Comparison of ENCODE assay signal across 9 cellular contexts in the genomic region with DNA sequence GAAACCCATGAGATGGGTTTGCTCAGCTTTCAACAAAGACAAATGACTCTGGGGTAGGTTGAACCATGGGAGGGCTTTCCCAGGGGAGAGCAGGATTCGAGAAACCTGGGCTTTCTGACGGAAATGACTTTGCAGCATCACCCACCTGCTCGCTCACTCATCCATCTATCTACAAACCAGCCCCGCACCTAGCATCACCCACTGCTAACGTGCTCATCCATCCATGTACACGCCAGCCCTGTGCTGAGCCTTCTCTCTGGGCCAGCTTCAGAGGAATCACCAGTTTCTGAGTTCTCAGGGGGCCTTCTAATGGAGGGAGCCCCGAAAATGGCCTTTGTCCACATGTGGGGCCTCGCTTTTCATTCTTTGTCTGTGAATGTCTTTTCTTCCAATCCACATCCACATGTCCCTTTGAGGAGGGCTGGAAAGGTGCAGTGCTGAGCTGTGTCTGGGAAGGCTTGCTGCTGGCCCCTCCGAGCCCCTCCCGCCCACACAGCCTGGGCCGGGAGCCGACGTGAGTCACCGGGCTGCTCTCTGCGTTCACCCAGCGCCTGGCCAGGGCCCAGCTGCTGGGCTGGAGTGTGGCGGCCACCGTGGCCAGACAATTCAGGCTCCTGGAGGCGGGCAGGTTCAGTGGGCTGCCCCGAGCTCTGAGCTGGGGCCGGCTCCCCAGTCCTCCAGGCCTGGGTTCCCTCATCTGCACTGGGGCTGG. TPM values are rescaled to one million over a fixed set of nuclear protein-coding genes. Genes with fewer than 3 reads are reported as not detected.
DNase-seq lines count a peak whose midpoint lies in the region; ATAC-seq, FAIRE-seq and TF ChIP-seq lines count a peak whose summit lies in the region.
"Had no signal": no experiment of that assay in that cellular context is flagged by ENCODE, and none has a peak within 500 bp of the region (broad histone marks: within the 10 kb centered on the region; RNA-seq: fewer than 3 reads in every experiment).

No MANE protein-coding gene starts in this region.

- H3K4me1 ChIP-seq in HCT116 (ENCODE audit: control insufficient read depth in 1 of 2, insufficient read depth in 2 of 2, low read length in 2 of 2) (peaks cover 23 to 34% of the 10 kb centered on the region in 2 experiments), kidney (ENCODE audit: control insufficient read depth in 1 of 2, insufficient read depth in 1 of 2, low read depth in 1 of 2, low read length in 2 of 2) (peaks cover 0 to 3% of the 10 kb centered on the region in 2 donors)
- H3K4me1 ChIP-seq in CD8-positive, alpha-beta memory T cell (ENCODE audit: insufficient read depth, low read length) = no peaks in the 10 kb centered on the region

- no peak overlapping the region for H3K27ac Mint-ChIP-seq in CD8-positive, alpha-beta memory T cell
- H3K27ac Mint-ChIP-seq: activated naive CD4-positive, alpha-beta T cell treated with anti-CD3 and anti-CD28 coated beads, Interleukin-2, amount 50 U/mL, for 24 hours had no signal

- TF ChIP-seq RAD21 in HCT116 (IDR thresholded peaks at IDR 0.05; ENCODE audit: low read depth) = no peak

- H3K4me3 ChIP-seq in HCT116 (replicated peaks in 1 of 2; ENCODE audit: low read depth in 1 of 2, low read length in 2 of 2) = peak overlapping the region in 1 of 2 experiments; percentile 32; a peak in 2 of 4 replicates
- H3K4me3 ChIP-seq in brain microvascular endothelial cell (ENCODE audit: low read depth, low read length) = no peak overlapping the region
- no peak overlapping the region for H3K4me3 ChIP-seq in kidney (ENCODE audit: low read length in 2 of 2)
- no peak overlapping the region for H3K4me3 ChIP-seq in CD8-positive, alpha-beta memory T cell (ENCODE audit: low read length)

- H3K9me2 ChIP-seq in HCT116 (ENCODE audit: insufficient read depth) = no peaks in the 10 kb centered on the region

- H3K9ac ChIP-seq in HCT116 (ENCODE audit: low read length) (peak overlapping the region; percentile 47), kidney (ENCODE audit: low read length in 2 of 2) (no peak overlapping the region)

- peak overlapping the region; percentile 80 for H3K4me2 ChIP-seq in HCT116 (ENCODE audit: low read length)

- H3K27me3 Mint-ChIP-seq in CD8-positive, alpha-beta memory T cell = peaks cover 20 to 24% of the 10 kb centered on the region in 2 donors

- peak overlapping the region; percentile 80 for H2AFZ ChIP-seq in HCT116 (ENCODE audit: low read depth, low read length, poor library complexity, severe bottlenecking)

- CTCF ChIA-PET in HCT116 (lab: Charles Lee) = interaction anchor here (0.9 to 2.5 kb wide), 6 partner anchors 10 to 129 kb away, joined by 3 to 17 read pairs (median 8); partner anchors contain the start of gene SORCS2
- CTCF ChIA-PET in CD8-positive, alpha-beta memory T cell (lab: Charles Lee) = no interaction called here

- H3K9me3 Mint-ChIP-seq in CD8-positive, alpha-beta memory T cell = no peaks in the 10 kb centered on the region
- H3K9me3 Mint-ChIP-seq: activated naive CD4-positive, alpha-beta T cell treated with anti-CD3 and anti-CD28 coated beads, Interleukin-2, amount 50 U/mL, for 24 hours had no signal

- H3K4me3 Mint-ChIP-seq in CD8-positive, alpha-beta memory T cell = no peak overlapping the region
- H3K4me3 Mint-ChIP-seq: activated naive CD4-positive, alpha-beta T cell treated with anti-CD3 and anti-CD28 coated beads, Interleukin-2, amount 50 U/mL, for 24 hours had no signal

- intact Hi-C loops in HCT116 (cut with micrococcal nuclease) = no loop called here
- intact Hi-C loops in kidney (cut with DNase I) = no loop called here

- BruUV-seq in HCT116 (replicated peaks; lab: Mats Ljungman, UMichigan) = no TSS peak

- no peaks in the 10 kb centered on the region for H4K20me1 ChIP-seq in HCT116 (ENCODE audit: insufficient read depth)

- peak overlapping the region; percentile 62 for H3K27ac ChIP-seq in HCT116 (ENCODE audit: low read depth, low read length)
- peak overlapping the region; percentile 90 for H3K27ac ChIP-seq in brain microvascular endothelial cell
- peak overlapping the region in 1 of 2 donors; percentile 37 for H3K27ac ChIP-seq in kidney (ENCODE audit: low read depth in 2 of 2, low read length in 2 of 2)
- H3K27ac ChIP-seq in CD8-positive, alpha-beta memory T cell (ENCODE audit: low read depth, low read length) = no peak overlapping the region

- RAD21 ChIA-PET in HCT116 (lab: Charles Lee; ENCODE audit: low non-redundant PET in 1 of 2, low total read pairs in 2 of 2, uncharacterized antibody in 2 of 2, unreplicated experiment in 2 of 2) = interaction anchor here in 1 of 2 experiments (1.2 kb wide), 1 partner anchor 94 kb away, joined by 3 read pairs; no protein-coding TSS in a partner anchor

- in situ Hi-C loops in brain microvascular endothelial cell (cut with HindIII; ENCODE audit: low pct_ligation_motif_present, low sequenced_read_pairs) = no loop called here

- no peaks in the 10 kb centered on the region for H3K4me1 Mint-ChIP-seq in CD8-positive, alpha-beta memory T cell
- H3K4me1 Mint-ChIP-seq: activated naive CD4-positive, alpha-beta T cell treated with anti-CD3 and anti-CD28 coated beads, Interleukin-2, amount 50 U/mL, for 24 hours had no signal

- no peak for TF ChIP-seq CTCF in HCT116 (IDR thresholded peaks at IDR 0.05 in 2 of 3, conservative IDR thresholded peaks at IDR 0.05 in 1 of 3; ENCODE audit: borderline replicate concordance in 1 of 3, insufficient read depth in 1 of 3, low read depth in 2 of 3, low read length in 2 of 3)
- TF ChIP-seq CTCF in brain microvascular endothelial cell (IDR thresholded peaks at IDR 0.05; ENCODE audit: low read depth, low read length, missing control alignments) = no peak
- TF ChIP-seq CTCF in kidney (IDR thresholded peaks at IDR 0.05; ENCODE audit: borderline replicate concordance, extremely low read depth, insufficient read depth) = no peak

- H3K36me3 ChIP-seq in HCT116 (ENCODE audit: control insufficient read depth in 1 of 2, insufficient read depth in 2 of 2, low read length in 2 of 2) (no peaks in the 10 kb centered on the region), brain microvascular endothelial cell (replicated peaks) (no peaks in the 10 kb centered on the region), kidney (ENCODE audit: control insufficient read depth in 1 of 2, insufficient read depth in 2 of 2, low read length in 2 of 2) (no peaks in the 10 kb centered on the region)
- H3K36me3 ChIP-seq in CD8-positive, alpha-beta memory T cell (ENCODE audit: insufficient read depth, low read length) = no peaks in the 10 kb centered on the region

- POLR2A ChIA-PET in HCT116 (lab: Charles Lee) = interaction anchor here (3.0 kb wide), 1 partner anchor 10 kb away, joined by 10 read pairs; no protein-coding TSS in a partner anchor
- POLR2A ChIA-PET in CD8-positive, alpha-beta memory T cell (lab: Charles Lee) = no interaction called here

- no peaks in the 10 kb centered on the region for H3K36me3 Mint-ChIP-seq in CD8-positive, alpha-beta memory T cell
- H3K36me3 Mint-ChIP-seq: activated naive CD4-positive, alpha-beta T cell treated with anti-CD3 and anti-CD28 coated beads, Interleukin-2, amount 50 U/mL, for 24 hours had no signal

- no peaks in the 10 kb centered on the region for H3K9me3 ChIP-seq in HCT116 (ENCODE audit: control insufficient read depth in 1 of 2, insufficient read depth in 1 of 2, low read depth in 1 of 2, low read length in 2 of 2)
- H3K9me3 ChIP-seq in kidney (ENCODE audit: control insufficient read depth in 1 of 2, low read length in 2 of 2) = no peaks in the 10 kb centered on the region
- no peaks in the 10 kb centered on the region for H3K9me3 ChIP-seq in CD8-positive, alpha-beta memory T cell (ENCODE audit: low read length)

- DNase-seq in HCT116 (ENCODE audit: low read depth, low spot score) (no peak), brain microvascular endothelial cell (peak; percentile 88), kidney (peak; percentile 94), smooth muscle cell of the brain vasculature (ENCODE audit: low read depth, low spot score) (peak; percentile 50)
- no peak for DNase-seq in CD8-positive, alpha-beta memory T cell
- no peak for DNase-seq in activated CD4-positive, alpha-beta T cell treated with anti-CD3 and anti-CD28 coated beads, Interleukin-2, amount 50 U/mL, for 1 hour

- H3K27me3 ChIP-seq in HCT116 (ENCODE audit: insufficient read depth, low read length) (no peaks in the 10 kb centered on the region), brain microvascular endothelial cell (replicated peaks) (no peaks in the 10 kb centered on the region)
- H3K27me3 ChIP-seq in CD8-positive, alpha-beta memory T cell (ENCODE audit: insufficient read depth, low read length, poor library complexity, severe bottlenecking) = no peaks in the 10 kb centered on the region

- no peak for FAIRE-seq in kidney (lab: Jason Lieb, UNC)

- no peak for TF ChIP-seq POLR2A in HCT116 (IDR thresholded peaks at IDR 0.05; ENCODE audit: borderline replicate concordance, extremely low read depth, insufficient read depth, insufficient read length)

- ATAC-seq in HCT116 (peak; percentile 88), HG03135 (IDR thresholded peaks at IDR 0.05; ENCODE audit: unreplicated experiment) (no peak), GM19452 (IDR thresholded peaks at IDR 0.05; ENCODE audit: unreplicated experiment) (no peak)

- no peaks in the 10 kb centered on the region for H3K79me2 ChIP-seq in HCT116 (ENCODE audit: insufficient read depth, low read length)

TF ChIP-seq in HCT116, 20 proteins besides CTCF, POLR2A, EP300 and RAD21 (continues in another document):
- TF ChIP-seq CEBPB (IDR thresholded peaks at IDR 0.05; ENCODE audit: low read depth) = no peak
- no peak for TF ChIP-seq CBX3 (IDR thresholded peaks at IDR 0.05; ENCODE audit: low read depth)
- no peak for TF ChIP-seq TCF7L2 (IDR thresholded peaks at IDR 0.05; ENCODE audit: borderline replicate concordance, extremely low read depth, insufficient read depth, insufficient read length)
- peak; percentile 94 for TF ChIP-seq EGR1 (IDR thresholded peaks at IDR 0.05; ENCODE audit: low read depth)
- TF ChIP-seq SP1 (IDR thresholded peaks at IDR 0.05; ENCODE audit: low read depth) = peak; percentile 38; the same call in 1 of the 2 replicates
- no peak for TF ChIP-seq EZH2 (IDR thresholded peaks at IDR 0.05)
- no peak for TF ChIP-seq ELF1 (IDR thresholded peaks at IDR 0.05; ENCODE audit: borderline replicate concordance, low read depth)
- TF ChIP-seq, protein P1, sequence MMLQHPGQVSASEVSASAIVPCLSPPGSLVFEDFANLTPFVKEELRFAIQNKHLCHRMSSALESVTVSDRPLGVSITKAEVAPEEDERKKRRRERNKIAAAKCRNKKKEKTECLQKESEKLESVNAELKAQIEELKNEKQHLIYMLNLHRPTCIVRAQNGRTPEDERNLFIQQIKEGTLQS (IDR thresholded peaks at IDR 0.05) = no peak
- TF ChIP-seq SRF (IDR thresholded peaks at IDR 0.05; ENCODE audit: low read depth) = no peak
- TF ChIP-seq YY1 (IDR thresholded peaks at IDR 0.05; ENCODE audit: extremely low read depth, insufficient replicate concordance, low read depth, low read length) = no peak
- TF ChIP-seq SIN3A (IDR thresholded peaks at IDR 0.05; ENCODE audit: low read depth) = no peak
- TF ChIP-seq EZH2phosphoT487 (IDR thresholded peaks at IDR 0.05; ENCODE audit: borderline replicate concordance) = no peak

RNA-seq across cellular contexts. Expression of gene SORCS2, which starts 14.7 kb away (rescaled TPM):
- total RNA-seq in HCT116 (2021; ENCODE audit: unreplicated experiment) = 0.37 TPM
- polyA plus RNA-seq in HCT116 (2012) = 0.10 and 0.14 TPM in 2 replicates
- total RNA-seq in kidney = 9.1 TPM
- polyA plus RNA-seq in kidney (ENCODE audit: insufficient read depth, low read depth, low replicate concordance) = 6.1 TPM
- not detected for total RNA-seq in CD8-positive, alpha-beta memory T cell
- not detected for polyA plus RNA-seq in CD8-positive, alpha-beta memory T cell

Comparison
In these comparisons a context has a peak if more than half of its experiments do, and no peak if none do; other contexts are left out.
1. DNase-seq: peak in brain microvascular endothelial cell (single experiment), kidney (single experiment) and smooth muscle cell of the brain vasculature (single experiment); none in HCT116 (single experiment), CD8-positive, alpha-beta memory T cell (0 of 5) and activated CD4-positive, alpha-beta T cell treated with anti-CD3 and anti-CD28 coated beads, Interleukin-2, amount 50 U/mL, for 1 hour (single experiment).